8 cellular contexts compared by ENCODE assay signal in genomic region chr1:44029911-44030605, GRCh38. TPM values are rescaled to one million over a fixed set of nuclear protein-coding genes. Genes with fewer than 3 reads are reported as not detected.
A peak's percentile ranks its signal among the peaks of the same experiment; 100 is the strongest.
DNase-seq lines count a peak whose midpoint lies in the region; ATAC-seq, FAIRE-seq and TF ChIP-seq lines count a peak whose summit lies in the region.

No MANE protein-coding gene starts in this region.

- peak overlapping the region; percentile 40 to 84 (median 72) for H3K4me3 ChIP-seq in adrenal gland
- H3K4me3 ChIP-seq in psoas muscle: peak overlapping the region; percentile 88

- ATAC-seq in HG02642 (IDR thresholded peaks at IDR 0.05; ENCODE audit: poor library complexity, unreplicated experiment) (peak; percentile 86), left ventricle myocardium superior (peak; percentile 95), psoas muscle (peak; percentile 92 to 95 (median 93))

- no peaks in the 10 kb centered on the region for H3K9me3 ChIP-seq in adrenal gland (replicated peaks in 1 of 3)
- H3K9me3 ChIP-seq in psoas muscle: no peaks in the 10 kb centered on the region

- peak overlapping the region in 4 of 5 donors; percentile 54 to 90 (median 82) for H3K27ac ChIP-seq in adrenal gland
- peak overlapping the region; percentile 91 for H3K27ac ChIP-seq in psoas muscle

- H3K27me3 ChIP-seq in adrenal gland: no peaks in the 10 kb centered on the region
- no peaks in the 10 kb centered on the region for H3K27me3 ChIP-seq in psoas muscle (ENCODE audit: insufficient read depth in 3 of 3, low read length in 2 of 3)

- TF ChIP-seq POLR2A in GM12892 (IDR thresholded peaks at IDR 0.05; ENCODE audit: low read depth, low read length) (no peak), adrenal gland (IDR thresholded peaks at IDR 0.05) (peak; percentile 17 to 70)

- H3K36me3 ChIP-seq in adrenal gland (replicated peaks in 1 of 2) (no peaks in the 10 kb centered on the region), psoas muscle (ENCODE audit: insufficient read depth in 1 of 2, low read depth in 1 of 2) (no peaks in the 10 kb centered on the region)

- TF ChIP-seq CTCF in adrenal gland (IDR thresholded peaks at IDR 0.05) (peak in 1 of 6 experiments; percentile 16), psoas muscle (IDR thresholded peaks at IDR 0.05) (no peak)

- H3K4me1 ChIP-seq in adrenal gland (replicated peaks in 1 of 2) (peaks cover 14 to 25% of the 10 kb centered on the region in 2 donors), psoas muscle (peaks cover 6% of the 10 kb centered on the region)

- peak; percentile 88 for DNase-seq in GM12892 (ENCODE audit: insufficient read length)
- peak; percentile 77 for DNase-seq in NCI-H1105 (lab: John Stamatoyannopoulos, UW)
- DNase-seq in T follicular helper cell (ENCODE audit: low read depth): peak; percentile 73
- peak; percentile 89 to 94 (median 93) for DNase-seq in adrenal gland
- peak; percentile 91 for DNase-seq in left ventricle myocardium superior
- peak; percentile 89 to 93 for DNase-seq in psoas muscle
- DNase-seq in ureter (ENCODE audit: low spot score): peak; percentile 90

- WGBS in adrenal gland, 4 donors: 0 to 1% (median 1%) methylated on average over 13 to 75 of the region's 75 CpGs
- WGBS in psoas muscle, 3 donors: 0 to 1% (median 0%) methylated on average over 40 to 75 of the region's 75 CpGs

- intact Hi-C loops in adrenal gland (cut with DNase I) (loop anchor here in 1 of 2 donors (10.0 kb wide), 1 partner anchor 505 kb away; no protein-coding TSS in a partner anchor), left ventricle myocardium superior (cut with micrococcal nuclease) (no loop called here), psoas muscle (cut with DNase I) (loop anchor here in 1 of 2 donors (10.0 kb wide), 1 partner anchor 265 kb away; no protein-coding TSS in a partner anchor)

- peak; percentile 96 for FAIRE-seq in GM12892 (lab: Jason Lieb, UNC)

RNA-seq across cellular contexts. Expression of gene SLC6A9, which starts 1.2 kb away (rescaled TPM):
- 0.47 TPM for polyA plus RNA-seq in GM12892 (2012; ENCODE audit: missing spikeins)
- 100 to 1,000 TPM in 1 of 8 donors, 10 to 100 TPM in 7; 11.9 to 198 (median 23.5) TPM for total RNA-seq in adrenal gland
- 10 to 100 TPM; 11.8 to 77.2 (median 27.6) TPM for polyA plus RNA-seq in adrenal gland
- 1.6 TPM for total RNA-seq in left ventricle myocardium superior
- 1 to 10 TPM in 1 of 4 donors, under 1 TPM in 3; 0.71 to 1.2 (median 0.75) TPM for total RNA-seq in psoas muscle
- under 1 TPM; 0.28 to 0.40 (median 0.40) TPM for polyA plus RNA-seq in psoas muscle
- total RNA-seq in ureter: 38.3 TPM

RNA-seq across cellular contexts. Expression of gene CCDC24, which starts 38.7 kb away (rescaled TPM):
- polyA plus RNA-seq in GM12892 (2012; ENCODE audit: missing spikeins): 1.7 TPM
- total RNA-seq in adrenal gland: 10 to 100 TPM in 5 of 8 donors, 1 to 10 TPM in 3; 5.8 to 16.8 (median 11.7) TPM
- polyA plus RNA-seq in adrenal gland: 10 to 100 TPM in 2 of 3 donors, 1 to 10 TPM in 1; 3.1 to 53.5 (median 52.5) TPM
- total RNA-seq in left ventricle myocardium superior: 1.0 TPM
- total RNA-seq in psoas muscle: 1 to 10 TPM; 1.1 to 1.9 (median 1.6) TPM
- 1 to 10 TPM in 2 of 3 donors, under 1 TPM in 1; 0.83 to 3.9 (median 2.3) TPM for polyA plus RNA-seq in psoas muscle
- total RNA-seq in ureter: 22.6 TPM

RNA-seq across cellular contexts. Expression of gene B4GALT2, which starts 51.0 kb away (rescaled TPM):
- polyA plus RNA-seq in GM12892 (2012; ENCODE audit: missing spikeins): 19.9 TPM
- 10 to 100 TPM; 18.8 to 47.9 (median 28.0) TPM for total RNA-seq in adrenal gland
- polyA plus RNA-seq in adrenal gland: 10 to 100 TPM; 18.2 to 34.3 (median 24.1) TPM
- total RNA-seq in left ventricle myocardium superior: 35.6 TPM
- total RNA-seq in psoas muscle: 10 to 100 TPM; 33.5 to 54.9 (median 50.7) TPM
- polyA plus RNA-seq in psoas muscle: 10 to 100 TPM; 57.1 to 81.0 (median 60.2) TPM
- total RNA-seq in ureter: 39.7 TPM

RNA-seq across cellular contexts. Expression of gene ATP6V0B, which starts 55.3 kb away (rescaled TPM):
- polyA plus RNA-seq in GM12892 (2012; ENCODE audit: missing spikeins): 78.4 TPM
- total RNA-seq in adrenal gland (100 to 1,000 TPM; 177 to 318 (median 216) TPM), left ventricle myocardium superior (89.6 TPM), psoas muscle (100 to 1,000 TPM in 3 of 4 donors, 10 to 100 TPM in 1; 87.9 to 133 (median 106) TPM), ureter (98.3 TPM)
- polyA plus RNA-seq in adrenal gland (100 to 1,000 TPM; 141 to 302 (median 161) TPM), psoas muscle (100 to 1,000 TPM; 159 to 260 (median 236) TPM)

Comparison
In these comparisons a context has a peak if more than half of its experiments do, and no peak if none do; other contexts are left out.
1. Peak in every context shown above with its lines: DNase-seq, ATAC-seq, H3K4me3 ChIP-seq and H3K27ac ChIP-seq.